ENCODE assay signal across 11 cellular contexts in genomic region chr5:174273325-174273724, GRCh38.
DNase-seq lines count a peak whose midpoint lies in the region; ATAC-seq lines count a peak whose summit lies in the region.
"Had no signal": no experiment of that assay in that cellular context is flagged by ENCODE, and none has a peak within 500 bp of the region (broad histone marks: within the 10 kb centered on the region; RNA-seq: fewer than 3 reads in every experiment).

No MANE protein-coding gene starts in this region.

- ATAC-seq in GM18498 (IDR thresholded peaks at IDR 0.05; ENCODE audit: unreplicated experiment) (peak; percentile 88), GM19455 (IDR thresholded peaks at IDR 0.05; ENCODE audit: unreplicated experiment) (peak; percentile 92), HG02852 (IDR thresholded peaks at IDR 0.05; ENCODE audit: unreplicated experiment) (peak; percentile 90), HG03460 (IDR thresholded peaks at IDR 0.05; ENCODE audit: unreplicated experiment) (peak; percentile 92)

- H3K4me3 Mint-ChIP-seq in activated CD4-positive, alpha-beta T cell treated with anti-CD3 and anti-CD28 coated beads, Interleukin-2, amount 10 ng/mL, durations not matched to agents 7 days and 5 days = no peak overlapping the region
- H3K4me3 Mint-ChIP-seq: activated B cell treated with CpG ODN at 0.5 μM for 24 hours had no signal

- H3K27ac Mint-ChIP-seq in activated CD4-positive, alpha-beta T cell treated with anti-CD3 and anti-CD28 coated beads, Interleukin-2, amount 10 ng/mL, durations not matched to agents 7 days and 5 days = no peak overlapping the region
- H3K27ac Mint-ChIP-seq: activated B cell treated with CpG ODN at 0.5 μM for 24 hours had no signal

- DNase-seq in cerebellar cortex (ENCODE audit: low spot score) = no peak
- DNase-seq in DMS53 (lab: John Stamatoyannopoulos, UW) = no peak
- DNase-seq in NCI-H2081 treated with DMSO at 0.1 percent for 48 hours (lab: John Stamatoyannopoulos, UW) = no peak
- no peak for DNase-seq in activated CD4-positive, alpha-beta T cell treated with anti-CD3 and anti-CD28 coated beads, Interleukin-2, amount 10 ng/mL, durations not matched to agents 7 days and 5 days
- DNase-seq: activated B cell treated with CpG ODN at 0.5 μM for 24 hours; activated effector memory CD4-positive, alpha-beta T cell treated with Interleukin-2 at 50 U/mL for 16 hours; NCI-H69 had no signal

- no peaks in the 10 kb centered on the region for H3K4me1 Mint-ChIP-seq in activated CD4-positive, alpha-beta T cell treated with anti-CD3 and anti-CD28 coated beads, Interleukin-2, amount 10 ng/mL, durations not matched to agents 7 days and 5 days
- H3K4me1 Mint-ChIP-seq: activated B cell treated with CpG ODN at 0.5 μM for 24 hours had no signal

- no peaks in the 10 kb centered on the region for H3K36me3 Mint-ChIP-seq in activated CD4-positive, alpha-beta T cell treated with anti-CD3 and anti-CD28 coated beads, Interleukin-2, amount 10 ng/mL, durations not matched to agents 7 days and 5 days (ENCODE audit: low read depth)

- H3K9me3 Mint-ChIP-seq in activated CD4-positive, alpha-beta T cell treated with anti-CD3 and anti-CD28 coated beads, Interleukin-2, amount 10 ng/mL, durations not matched to agents 7 days and 5 days = peaks cover 5% of the 10 kb centered on the region

- H3K27me3 Mint-ChIP-seq in activated CD4-positive, alpha-beta T cell treated with anti-CD3 and anti-CD28 coated beads, Interleukin-2, amount 10 ng/mL, durations not matched to agents 7 days and 5 days = no peaks in the 10 kb centered on the region
- H3K27me3 Mint-ChIP-seq: activated B cell treated with CpG ODN at 0.5 μM for 24 hours had no signal

- CTCF ChIA-PET in activated CD4-positive, alpha-beta T cell treated with anti-CD3 and anti-CD28 coated beads, Interleukin-2, amount 10 ng/mL, durations not matched to agents 7 days and 5 days (lab: Charles Lee) = no interaction called here

- POLR2A ChIA-PET in activated CD4-positive, alpha-beta T cell treated with anti-CD3 and anti-CD28 coated beads, Interleukin-2, amount 10 ng/mL, durations not matched to agents 7 days and 5 days (lab: Charles Lee) = no interaction called here
